Comparison of ENCODE assay signal across 19 cellular contexts in the genomic region with DNA sequence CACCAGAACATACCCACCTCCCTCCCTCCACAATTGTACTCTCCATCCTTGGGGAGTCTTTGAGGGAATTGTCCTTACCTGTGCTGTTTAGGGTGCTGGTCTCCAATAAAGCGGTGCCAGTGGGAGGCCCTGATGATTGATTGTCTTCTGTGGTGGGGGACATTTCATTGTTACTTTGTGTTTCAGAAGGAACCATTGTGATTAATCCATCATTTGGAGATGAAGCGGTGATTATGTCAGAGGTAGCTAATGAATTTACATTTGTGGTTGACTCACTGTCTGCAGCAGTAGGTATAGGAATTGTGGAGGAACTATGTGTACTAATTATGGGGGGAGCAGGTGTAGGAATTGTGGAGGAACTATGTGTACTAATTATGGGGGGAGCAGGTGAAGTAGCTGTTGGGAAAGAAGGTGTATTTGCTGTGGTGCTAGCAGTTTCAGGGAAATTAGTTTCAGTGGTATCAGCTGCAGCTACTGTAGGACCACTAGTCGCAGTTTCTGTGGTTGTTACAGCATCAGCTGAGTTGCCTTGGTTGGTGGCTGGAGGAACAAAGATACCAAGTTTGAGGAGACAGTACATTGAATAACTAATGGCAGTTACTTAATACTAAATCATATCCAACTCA. TPM values are rescaled to one million over a fixed set of nuclear protein-coding genes. Genes with fewer than 3 reads are reported as not detected.
DNase-seq lines count a peak whose midpoint lies in the region; ATAC-seq and TF ChIP-seq lines count a peak whose summit lies in the region.
"Had no signal": no experiment of that assay in that cellular context is flagged by ENCODE, and none has a peak within 500 bp of the region (broad histone marks: within the 10 kb centered on the region; RNA-seq: fewer than 3 reads in every experiment).

No MANE protein-coding gene starts in this region.

- no peaks in the 10 kb centered on the region for H3K27me3 Mint-ChIP-seq in chondrocyte (ENCODE audit: low read depth)
- peaks cover 0 to 58% (median 10%) of the 10 kb centered on the region in 5 donors for H3K27me3 Mint-ChIP-seq in naive thymus-derived CD4-positive, alpha-beta T cell

- CTCF ChIA-PET in naive thymus-derived CD4-positive, alpha-beta T cell (lab: Charles Lee) = interaction anchor here (0.6 to 1.6 kb wide), 3 partner anchors 12 to 513 kb away, joined by 3 to 6 read pairs (median 4); no protein-coding TSS in a partner anchor

- no peaks in the 10 kb centered on the region for H3K27me3 ChIP-seq in naive thymus-derived CD4-positive, alpha-beta T cell (ENCODE audit: control insufficient read depth in 2 of 2, insufficient read depth in 2 of 2, low read length in 2 of 2)
- H3K27me3 ChIP-seq in smooth muscle cell (ENCODE audit: low read depth) = no peaks in the 10 kb centered on the region
- H3K27me3 ChIP-seq: esophagus squamous epithelium, neutrophil had no signal

- no peak overlapping the region for H3K4me3 ChIP-seq in naive thymus-derived CD4-positive, alpha-beta T cell (ENCODE audit: low read length)
- no peak overlapping the region for H3K4me3 ChIP-seq in smooth muscle cell
- H3K4me3 ChIP-seq: esophagus squamous epithelium, thoracic aorta had no signal

- no peaks in the 10 kb centered on the region for H3K36me3 Mint-ChIP-seq in chondrocyte (ENCODE audit: low read depth)
- H3K36me3 Mint-ChIP-seq in naive thymus-derived CD4-positive, alpha-beta T cell = no peaks in the 10 kb centered on the region
- H3K36me3 Mint-ChIP-seq: activated naive CD4-positive, alpha-beta T cell treated with anti-CD3 and anti-CD28 coated beads, Interleukin-2, amount 50 U/mL, for 24 hours had no signal

- intact Hi-C loops in naive thymus-derived CD4-positive, alpha-beta T cell (cut with micrococcal nuclease) = loop anchor here (1.0 to 10.0 kb wide), 7 partner anchors 68 to 658 kb away; partner anchors contain the start of gene HEG1 (in 1 of the 2)

- H3K9ac ChIP-seq in smooth muscle cell (ENCODE audit: low read depth) = no peak overlapping the region

- TF ChIP-seq CTCF in chondrocyte (IDR thresholded peaks at IDR 0.05) (no peak), smooth muscle cell (IDR thresholded peaks at IDR 0.05; ENCODE audit: borderline replicate concordance, insufficient read depth, poor library complexity, severe bottlenecking) (no peak)

- H3K4me1 Mint-ChIP-seq in chondrocyte (ENCODE audit: low read depth) = no peaks in the 10 kb centered on the region
- peaks cover 0 to 7% (median 0%) of the 10 kb centered on the region in 7 donors for H3K4me1 Mint-ChIP-seq in naive thymus-derived CD4-positive, alpha-beta T cell
- H3K4me1 Mint-ChIP-seq: activated naive CD4-positive, alpha-beta T cell treated with anti-CD3 and anti-CD28 coated beads, Interleukin-2, amount 50 U/mL, for 24 hours had no signal

- no peak overlapping the region for H3K4me3 Mint-ChIP-seq in chondrocyte (ENCODE audit: unreplicated experiment)
- H3K4me3 Mint-ChIP-seq in naive thymus-derived CD4-positive, alpha-beta T cell = no peak overlapping the region
- H3K4me3 Mint-ChIP-seq: activated naive CD4-positive, alpha-beta T cell treated with anti-CD3 and anti-CD28 coated beads, Interleukin-2, amount 50 U/mL, for 24 hours; IgD-negative memory B cell had no signal

- no peaks in the 10 kb centered on the region for H3F3A ChIP-seq in smooth muscle cell (ENCODE audit: low read depth)

- no peak overlapping the region for H3K27ac ChIP-seq in naive thymus-derived CD4-positive, alpha-beta T cell (ENCODE audit: low read depth, low read length)
- H3K27ac ChIP-seq in smooth muscle cell (ENCODE audit: low read depth) = no peak overlapping the region
- H3K27ac ChIP-seq: esophagus squamous epithelium, neutrophil, thoracic aorta had no signal

- no peaks in the 10 kb centered on the region for H3K79me2 ChIP-seq in smooth muscle cell (ENCODE audit: low read depth)

- peak overlapping the region; percentile 24 for H3K27ac Mint-ChIP-seq in chondrocyte (ENCODE audit: unreplicated experiment)
- no peak overlapping the region for H3K27ac Mint-ChIP-seq in naive thymus-derived CD4-positive, alpha-beta T cell
- H3K27ac Mint-ChIP-seq: activated naive CD4-positive, alpha-beta T cell treated with anti-CD3 and anti-CD28 coated beads, Interleukin-2, amount 50 U/mL, for 24 hours had no signal

- POLR2A ChIA-PET in naive thymus-derived CD4-positive, alpha-beta T cell (lab: Charles Lee) = no interaction called here

- whole genome bisulfite sequencing in smooth muscle cell (ENCODE audit: low lambda C conversion rate) = 93% methylated on average over 3 of the region's 3 CpGs

- no peak overlapping the region for H2AFZ ChIP-seq in smooth muscle cell (ENCODE audit: low read depth)

- H3K9me3 Mint-ChIP-seq in chondrocyte (ENCODE audit: low read depth) = no peaks in the 10 kb centered on the region
- no peaks in the 10 kb centered on the region for H3K9me3 Mint-ChIP-seq in naive thymus-derived CD4-positive, alpha-beta T cell
- H3K9me3 Mint-ChIP-seq: activated naive CD4-positive, alpha-beta T cell treated with anti-CD3 and anti-CD28 coated beads, Interleukin-2, amount 50 U/mL, for 24 hours; IgD-negative memory B cell had no signal

- ATAC-seq in GM18907 (IDR thresholded peaks at IDR 0.05; ENCODE audit: unreplicated experiment) (peak; percentile 87), GM21529 (IDR thresholded peaks at IDR 0.05; ENCODE audit: unreplicated experiment) (peak; percentile 91), HG03097 (IDR thresholded peaks at IDR 0.05; ENCODE audit: low FRiP score, unreplicated experiment) (peak; percentile 51)
- no peak for ATAC-seq in naive thymus-derived CD4-positive, alpha-beta T cell

- no peaks in the 10 kb centered on the region for H3K9me3 ChIP-seq in naive thymus-derived CD4-positive, alpha-beta T cell (ENCODE audit: control insufficient read depth in 2 of 3, low read length in 3 of 3)
- H3K9me3 ChIP-seq in smooth muscle cell (replicated peaks; ENCODE audit: low read depth) = no peaks in the 10 kb centered on the region
- H3K9me3 ChIP-seq: esophagus squamous epithelium, neutrophil, thoracic aorta had no signal

- H3K4me1 ChIP-seq in naive thymus-derived CD4-positive, alpha-beta T cell (ENCODE audit: control insufficient read depth in 2 of 2, insufficient read depth in 2 of 2, low read length in 2 of 2) = no peaks in the 10 kb centered on the region
- H3K4me1 ChIP-seq in smooth muscle cell (ENCODE audit: low read depth) = no peaks in the 10 kb centered on the region
- H3K4me1 ChIP-seq: esophagus squamous epithelium had no signal

- H4K20me1 ChIP-seq in smooth muscle cell (ENCODE audit: low read depth) = no peaks in the 10 kb centered on the region

- DNase-seq in chondrocyte (ENCODE audit: low spot score) (no peak), NCI-H526 (lab: John Stamatoyannopoulos, UW) (no peak), NCI-H2081 treated with DMSO at 0.1 percent for 48 hours (lab: John Stamatoyannopoulos, UW) (no peak), smooth muscle cell (lab: John Stamatoyannopoulos, UW; ENCODE audit: unreplicated experiment) (no peak)
- no peak for DNase-seq in naive thymus-derived CD4-positive, alpha-beta T cell
- DNase-seq: cerebellar nuclear complex; esophagus squamous epithelium; NCI-H1436; NK-92 treated with Interleukin-12 subunit alpha and Interleukin-12 subunit beta, amount 100 ng/mL, for 24 hours had no signal

- no peaks in the 10 kb centered on the region for H3K36me3 ChIP-seq in naive thymus-derived CD4-positive, alpha-beta T cell (ENCODE audit: control insufficient read depth in 2 of 3, insufficient read depth in 3 of 3, low read length in 3 of 3)
- no peaks in the 10 kb centered on the region for H3K36me3 ChIP-seq in smooth muscle cell (ENCODE audit: low read depth)
- H3K36me3 ChIP-seq: esophagus squamous epithelium, neutrophil, thoracic aorta had no signal

- H3K4me2 ChIP-seq in smooth muscle cell = no peak overlapping the region

RNA-seq across cellular contexts. Expression of gene MUC13, which starts 7.0 kb away (rescaled TPM):
- total RNA-seq in chondrocyte = not detected in 3 replicates
- total RNA-seq in naive thymus-derived CD4-positive, alpha-beta T cell = not detected
- not detected for polyA plus RNA-seq in naive thymus-derived CD4-positive, alpha-beta T cell
- 0.04 TPM in 1 of 2 replicates, not detected in the other for total RNA-seq in smooth muscle cell
- polyA plus RNA-seq in smooth muscle cell = not detected in 2 replicates
- total RNA-seq: G401, lung microvascular endothelial cell, skeletal muscle tissue had no signal
- polyA plus RNA-seq: IgD-negative memory B cell had no signal

RNA-seq across cellular contexts. Expression of gene ITGB5, which starts 40.4 kb away (rescaled TPM):
- total RNA-seq in chondrocyte = 498 to 625 TPM (median 501 TPM) in 3 replicates
- 1 to 10 TPM in 3 of 5 experiments, under 1 TPM in 1, not detected in 1; 0.29 to 3.5 (median 2.5) TPM for total RNA-seq in naive thymus-derived CD4-positive, alpha-beta T cell
- polyA plus RNA-seq in naive thymus-derived CD4-positive, alpha-beta T cell = under 1 TPM in 1 of 2 donors, not detected in 1; 0.70 TPM
- 332 and 343 TPM in 2 replicates for total RNA-seq in smooth muscle cell
- polyA plus RNA-seq in smooth muscle cell = 276 and 403 TPM in 2 replicates

Comparison
In these comparisons a context has a peak if more than half of its experiments do, and no peak if none do; other contexts are left out.
1. RNA of gene ITGB5, which starts 40.4 kb away (total RNA-seq): 498 to 625 TPM in chondrocyte and 332 to 343 TPM in smooth muscle cell; 0.29 to 3.5 TPM in naive thymus-derived CD4-positive, alpha-beta T cell; every median in the first group is over 10 times any median in the second.